In the genomic region with DNA sequence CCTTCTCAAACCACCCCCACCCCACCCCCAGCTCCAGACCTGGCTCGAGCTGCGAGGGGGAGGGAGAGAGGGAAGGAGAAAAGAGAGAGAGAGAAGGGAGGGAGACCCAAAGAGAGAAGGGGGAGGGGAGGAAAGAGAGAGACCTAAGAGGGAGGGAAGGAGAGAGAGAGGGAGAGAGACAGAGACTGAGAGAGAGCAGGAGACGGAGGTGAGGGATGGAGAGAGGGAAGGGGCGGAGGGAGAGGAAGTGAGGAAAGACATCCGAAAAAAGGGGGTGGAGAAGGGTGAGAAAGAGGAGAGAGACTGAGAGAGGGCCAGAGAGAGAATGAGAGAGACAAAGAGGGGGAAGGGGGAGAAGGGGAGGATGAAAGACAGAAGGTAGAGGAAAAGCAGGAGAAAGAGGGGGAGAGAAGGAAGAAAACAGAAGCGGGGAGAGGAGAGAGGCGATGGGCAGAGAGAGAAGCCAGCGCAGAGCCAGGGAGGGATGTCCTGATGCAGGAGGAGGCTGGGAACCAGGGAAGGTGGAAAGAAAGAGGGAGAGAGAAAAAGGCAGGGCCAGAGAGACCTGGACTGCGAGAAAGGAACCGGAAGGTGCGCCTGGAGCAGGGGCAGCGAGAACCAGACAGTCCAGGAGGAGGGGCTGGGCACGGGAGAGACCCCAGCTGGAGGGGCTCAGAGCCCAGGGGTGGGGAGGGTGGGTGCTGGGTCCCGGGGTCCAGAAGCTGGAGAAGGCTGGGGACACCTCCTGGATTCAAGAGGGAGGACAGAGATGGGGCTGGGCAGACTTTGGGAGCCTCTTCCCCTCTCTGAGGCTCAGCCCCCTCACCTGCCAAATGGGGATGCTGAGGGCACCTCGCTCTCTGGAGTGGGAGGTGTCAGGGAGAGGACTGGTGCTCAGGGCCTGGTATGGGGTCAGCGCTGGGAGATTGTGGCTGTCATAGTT, we compare ENCODE assay signal across 8 cellular contexts. TPM values are rescaled to one million over a fixed set of nuclear protein-coding genes. Genes with fewer than 3 reads are reported as not detected.
DNase-seq lines count a peak whose midpoint lies in the region; ATAC-seq and TF ChIP-seq lines count a peak whose summit lies in the region.

No MANE protein-coding gene starts in this region.

- no peak overlapping the region for H3K27ac ChIP-seq in GM23338 (ENCODE audit: low read depth)
- peak overlapping the region; percentile 80 for H3K27ac ChIP-seq in SK-N-MC
- H3K27ac ChIP-seq in esophagus muscularis mucosa (replicated peaks in 1 of 4) = peak overlapping the region; percentile 99 to 100 (median 100)
- H3K27ac ChIP-seq in parathyroid adenoma = peak overlapping the region; percentile 98

- 0 out of 2 replicates have a peak, but pooled peaks cover 9% of the 10 kb centered on the region for H3F3A ChIP-seq in GM23338 (replicated peaks; ENCODE audit: low read depth)

- TF ChIP-seq EP300 in esophagus muscularis mucosa (IDR thresholded peaks at IDR 0.05) = no peak

- H3K36me3 Mint-ChIP-seq in GM23338 (ENCODE audit: low read depth) = peaks cover 19% of the 10 kb centered on the region; the same call in 2 of the 3 replicates

- 15% methylated on average over 16 of the region's 16 CpGs for WGBS in esophagus muscularis mucosa

- H3K4me2 ChIP-seq in GM23338 = peak overlapping the region; percentile 98
- H3K4me2 ChIP-seq in parathyroid adenoma (ENCODE audit: low read length) = peak overlapping the region; percentile 100

- H3K4me3 ChIP-seq in GM23338 (peak overlapping the region; percentile 76), SK-N-MC (peak overlapping the region; percentile 95), esophagus muscularis mucosa (peak overlapping the region; percentile 86 to 100 (median 98)), parathyroid adenoma (ENCODE audit: low read depth, low read length) (peak overlapping the region; percentile 100)

- H3K4me1 ChIP-seq in GM23338 (ENCODE audit: insufficient read depth) (peaks cover 23% of the 10 kb centered on the region), esophagus muscularis mucosa (peaks cover 42 to 70% (median 60%) of the 10 kb centered on the region in 4 donors), parathyroid adenoma (peaks cover 37% of the 10 kb centered on the region)

- no peaks in the 10 kb centered on the region; the same call in 1 of the 2 replicates for H4K20me1 ChIP-seq in GM23338 (replicated peaks; ENCODE audit: insufficient read depth)

- H3K9ac ChIP-seq in SK-N-MC (ENCODE audit: insufficient read length) = peak overlapping the region; percentile 55
- peak overlapping the region; percentile 68 for H3K9ac ChIP-seq in parathyroid adenoma

- H3K9me3 ChIP-seq in SK-N-MC (ENCODE audit: low read depth, low read length) (no peaks in the 10 kb centered on the region), esophagus muscularis mucosa (no peaks in the 10 kb centered on the region), parathyroid adenoma (ENCODE audit: control insufficient read depth, low read length) (no peaks in the 10 kb centered on the region)

- H3K27me3 Mint-ChIP-seq in GM23338 (ENCODE audit: insufficient read depth, low read depth, poor library complexity) = peaks cover 23% of the 10 kb centered on the region

- H3K27ac Mint-ChIP-seq in GM23338 = no peak overlapping the region

- no peak for TF ChIP-seq POLR2A in esophagus muscularis mucosa (IDR thresholded peaks at IDR 0.05; ENCODE audit: low read depth)

- intact Hi-C loops in esophagus muscularis mucosa (cut with DNase I) = no loop called here

- no peaks in the 10 kb centered on the region for H3K36me3 ChIP-seq in GM23338 (ENCODE audit: insufficient read depth)
- peaks cover 26% of the 10 kb centered on the region; the same call in 1 of the 2 replicates for H3K36me3 ChIP-seq in SK-N-MC (ENCODE audit: insufficient read depth, low read length)
- H3K36me3 ChIP-seq in esophagus muscularis mucosa = peaks cover 12 to 42% (median 33%) of the 10 kb centered on the region in 4 donors
- H3K36me3 ChIP-seq in parathyroid adenoma (ENCODE audit: control insufficient read depth, insufficient read depth, low read length) = no peaks in the 10 kb centered on the region

- H3K4me3 Mint-ChIP-seq in GM23338 = peak overlapping the region; percentile 69

- peaks cover 16% of the 10 kb centered on the region; the same call in 1 of the 2 replicates for H3K79me2 ChIP-seq in GM23338 (replicated peaks; ENCODE audit: insufficient read depth)
- peaks cover 41% of the 10 kb centered on the region for H3K79me2 ChIP-seq in parathyroid adenoma

- H3K9me2 ChIP-seq in GM23338 (ENCODE audit: insufficient read depth) = no peaks in the 10 kb centered on the region

- H3K9me3 Mint-ChIP-seq in GM23338 = peaks cover 15% of the 10 kb centered on the region

- peak; percentile 2 for ATAC-seq in GM23338
- ATAC-seq in HG02759 (IDR thresholded peaks at IDR 0.05; ENCODE audit: unreplicated experiment) = no peak
- no peak for ATAC-seq in GM21526 (IDR thresholded peaks at IDR 0.05; ENCODE audit: low FRiP score, unreplicated experiment)

- H3K4me1 Mint-ChIP-seq in GM23338 = peaks cover 42% of the 10 kb centered on the region

- no peak for TF ChIP-seq CTCF in GM23338 (conservative IDR thresholded peaks at IDR 0.05; ENCODE audit: low read depth in 2 of 2)
- no peak for TF ChIP-seq CTCF in esophagus muscularis mucosa (IDR thresholded peaks at IDR 0.05)
- TF ChIP-seq CTCF in parathyroid adenoma (IDR thresholded peaks at IDR 0.05) = no peak

- H3K27me3 ChIP-seq in GM23338 (ENCODE audit: insufficient read depth) = no peaks in the 10 kb centered on the region
- H3K27me3 ChIP-seq in esophagus muscularis mucosa = no peaks in the 10 kb centered on the region
- no peaks in the 10 kb centered on the region for H3K27me3 ChIP-seq in parathyroid adenoma (ENCODE audit: control insufficient read depth, insufficient read depth, low read length)

- H2AFZ ChIP-seq in GM23338 = no peak overlapping the region
- peak overlapping the region; percentile 23 for H2AFZ ChIP-seq in parathyroid adenoma

- peak; percentile 89 for DNase-seq in GM23338 (ENCODE audit: low spot score)
- no peak for DNase-seq in SK-N-MC (ENCODE audit: low read depth, low spot score)
- peak; percentile 60 for DNase-seq in esophagus muscularis mucosa (ENCODE audit: extremely low spot score)
- no peak for DNase-seq in NCI-H1105 (lab: John Stamatoyannopoulos, UW)
- no peak for DNase-seq in NCI-H1694 (lab: John Stamatoyannopoulos, UW)

TF ChIP-seq in GM23338, 12 proteins besides CTCF, POLR2A, EP300 and RAD21 (continues in another document):
- TF ChIP-seq STAT1 (IDR thresholded peaks at IDR 0.05; ENCODE audit: unreplicated experiment) = no peak
- TF ChIP-seq NANOG (IDR thresholded peaks at IDR 0.05; ENCODE audit: borderline replicate concordance) = no peak
- TF ChIP-seq CREB1 (CRISPR knock-in tag; IDR thresholded peaks at IDR 0.05; ENCODE audit: low read depth) = 0 out of 2 replicates have a peak, but pooled peaks have one; percentile 23
- no peak for TF ChIP-seq EZH2 (IDR thresholded peaks at IDR 0.05; ENCODE audit: low read depth, unreplicated experiment)
- TF ChIP-seq, protein P1, sequence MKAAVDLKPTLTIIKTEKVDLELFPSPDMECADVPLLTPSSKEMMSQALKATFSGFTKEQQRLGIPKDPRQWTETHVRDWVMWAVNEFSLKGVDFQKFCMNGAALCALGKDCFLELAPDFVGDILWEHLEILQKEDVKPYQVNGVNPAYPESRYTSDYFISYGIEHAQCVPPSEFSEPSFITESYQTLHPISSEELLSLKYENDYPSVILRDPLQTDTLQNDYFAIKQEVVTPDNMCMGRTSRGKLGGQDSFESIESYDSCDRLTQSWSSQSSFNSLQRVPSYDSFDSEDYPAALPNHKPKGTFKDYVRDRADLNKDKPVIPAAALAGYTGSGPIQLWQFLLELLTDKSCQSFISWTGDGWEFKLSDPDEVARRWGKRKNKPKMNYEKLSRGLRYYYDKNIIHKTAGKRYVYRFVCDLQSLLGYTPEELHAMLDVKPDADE (IDR thresholded peaks at IDR 0.05) = 0 out of 2 replicates have a peak, but pooled peaks have one; percentile 28
- no peak for TF ChIP-seq EZH2phosphoT487 (IDR thresholded peaks at IDR 0.05; ENCODE audit: unreplicated experiment)
- TF ChIP-seq JUNB (IDR thresholded peaks at IDR 0.05; ENCODE audit: unreplicated experiment) = no peak
- no peak for TF ChIP-seq ZNF114 (CRISPR knock-in tag; IDR thresholded peaks at IDR 0.05)
- TF ChIP-seq, protein P2, sequence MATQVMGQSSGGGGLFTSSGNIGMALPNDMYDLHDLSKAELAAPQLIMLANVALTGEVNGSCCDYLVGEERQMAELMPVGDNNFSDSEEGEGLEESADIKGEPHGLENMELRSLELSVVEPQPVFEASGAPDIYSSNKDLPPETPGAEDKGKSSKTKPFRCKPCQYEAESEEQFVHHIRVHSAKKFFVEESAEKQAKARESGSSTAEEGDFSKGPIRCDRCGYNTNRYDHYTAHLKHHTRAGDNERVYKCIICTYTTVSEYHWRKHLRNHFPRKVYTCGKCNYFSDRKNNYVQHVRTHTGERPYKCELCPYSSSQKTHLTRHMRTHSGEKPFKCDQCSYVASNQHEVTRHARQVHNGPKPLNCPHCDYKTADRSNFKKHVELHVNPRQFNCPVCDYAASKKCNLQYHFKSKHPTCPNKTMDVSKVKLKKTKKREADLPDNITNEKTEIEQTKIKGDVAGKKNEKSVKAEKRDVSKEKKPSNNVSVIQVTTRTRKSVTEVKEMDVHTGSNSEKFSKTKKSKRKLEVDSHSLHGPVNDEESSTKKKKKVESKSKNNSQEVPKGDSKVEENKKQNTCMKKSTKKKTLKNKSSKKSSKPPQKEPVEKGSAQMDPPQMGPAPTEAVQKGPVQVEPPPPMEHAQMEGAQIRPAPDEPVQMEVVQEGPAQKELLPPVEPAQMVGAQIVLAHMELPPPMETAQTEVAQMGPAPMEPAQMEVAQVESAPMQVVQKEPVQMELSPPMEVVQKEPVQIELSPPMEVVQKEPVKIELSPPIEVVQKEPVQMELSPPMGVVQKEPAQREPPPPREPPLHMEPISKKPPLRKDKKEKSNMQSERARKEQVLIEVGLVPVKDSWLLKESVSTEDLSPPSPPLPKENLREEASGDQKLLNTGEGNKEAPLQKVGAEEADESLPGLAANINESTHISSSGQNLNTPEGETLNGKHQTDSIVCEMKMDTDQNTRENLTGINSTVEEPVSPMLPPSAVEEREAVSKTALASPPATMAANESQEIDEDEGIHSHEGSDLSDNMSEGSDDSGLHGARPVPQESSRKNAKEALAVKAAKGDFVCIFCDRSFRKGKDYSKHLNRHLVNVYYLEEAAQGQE (IDR thresholded peaks at IDR 0.05; ENCODE audit: unreplicated experiment) = no peak

RNA-seq across cellular contexts. Expression of a gene that starts 1.7 kb away (rescaled TPM):
- total RNA-seq in GM23338 (2014; rRNA removed; shearing (Covaris generic)) = 5.1 and 5.2 TPM in 2 replicates
- 8.2 and 11.5 TPM in 2 replicates for polyA plus RNA-seq in GM23338 (2016; fragmentation: Nextera tagmentation; extraction: Ambion mirVana)
- total RNA-seq in esophagus muscularis mucosa = 10 to 100 TPM; 11.8 to 37.8 (median 17.4) TPM

RNA-seq across cellular contexts. Expression of a gene that starts 32.4 kb away (rescaled TPM):
- 1.8 and 2.0 TPM in 2 replicates for total RNA-seq in GM23338 (2014; rRNA removed; shearing (Covaris generic))
- 0.40 and 0.75 TPM in 2 replicates for polyA plus RNA-seq in GM23338 (2016; fragmentation: Nextera tagmentation; extraction: Ambion mirVana)
- total RNA-seq in esophagus muscularis mucosa = 10 to 100 TPM in 1 of 4 donors, 1 to 10 TPM in 1, under 1 TPM in 2; under 0.01 to 28.8 (median 1.3) TPM

RNA-seq across cellular contexts. Expression of a gene that starts 44.8 kb away (rescaled TPM):
- total RNA-seq in GM23338 (2014; rRNA removed; shearing (Covaris generic)) = not detected in 2 replicates
- 0.10 TPM in 1 of 2 replicates, not detected in the other for polyA plus RNA-seq in GM23338 (2016; fragmentation: Nextera tagmentation; extraction: Ambion mirVana)
- total RNA-seq in esophagus muscularis mucosa = 1 to 10 TPM in 3 of 4 donors, not detected in 1; 2.5 to 9.9 (median 5.0) TPM

Comparison
In these comparisons a context has a peak if more than half of its experiments do, and no peak if none do; other contexts are left out.
1. DNase-seq: peak in GM23338 (single experiment) and esophagus muscularis mucosa (single experiment); none in SK-N-MC (single experiment), NCI-H1105 (single experiment) and NCI-H1694 (single experiment).
2. Peak in every context shown above with its lines, with median percentiles within 50 percentile points of each other: H3K4me3 ChIP-seq.